Comparison of ENCODE assay signal across 8 cellular contexts in the genomic region with DNA sequence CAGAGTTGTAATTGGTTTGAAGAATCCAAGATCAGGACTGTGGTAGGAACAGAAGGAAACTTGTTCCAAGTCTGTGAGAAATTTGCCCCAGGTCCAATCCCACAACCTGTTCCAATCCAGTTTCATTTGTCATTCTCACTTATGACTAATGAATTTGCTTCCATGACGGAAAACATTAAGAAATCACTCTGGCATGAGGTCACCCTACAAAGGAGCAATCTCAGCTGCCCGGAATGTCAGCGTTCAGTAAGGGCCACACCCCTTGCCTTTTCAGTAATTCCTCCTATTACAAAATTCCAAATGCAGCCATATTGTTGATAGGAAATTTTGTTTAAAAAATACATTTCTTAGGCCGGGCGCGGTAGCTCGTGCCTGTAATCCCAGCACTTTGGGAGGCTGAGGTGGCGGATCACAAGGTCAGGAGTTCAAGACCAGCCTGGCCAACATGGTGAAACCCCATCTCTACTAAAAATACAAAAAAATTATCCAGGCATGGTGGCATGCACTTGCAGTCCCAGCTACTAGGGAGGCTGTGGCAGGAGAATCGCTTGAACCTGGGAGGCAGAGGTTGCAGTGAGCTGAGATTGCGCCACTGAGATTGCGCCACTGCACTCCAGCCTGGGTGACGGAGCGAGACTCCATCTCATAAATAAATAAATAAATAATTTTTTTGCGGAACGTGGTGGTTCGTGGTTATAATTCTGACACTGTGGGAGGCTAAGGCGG. TPM values are rescaled to one million over a fixed set of nuclear protein-coding genes. Genes with fewer than 3 reads are reported as not detected.
DNase-seq lines count a peak whose midpoint lies in the region; ATAC-seq and TF ChIP-seq lines count a peak whose summit lies in the region.
"Not testable (repeated sequence)": the region's sequence is repeated elsewhere in the genome, so short reads cannot be mapped to it uniquely, and the experiment has no call there.

No MANE protein-coding gene starts in this region.

- ATAC-seq in SK-N-SH treated with all-trans-retinoic acid at 6 μM for 48 hours (peak; percentile 93), gastroesophageal sphincter (peak; percentile 97), lower lobe of right lung (peak; percentile 88 to 89), sciatic nerve (peak; percentile 57)

- not testable (repeated sequence) for TF ChIP-seq CTCF in 22Rv1 (IDR thresholded peaks at IDR 0.05); choroid plexus epithelial cell (conservative IDR thresholded peaks at IDR 0.05; ENCODE audit: low read depth, low read length); lower lobe of right lung (IDR thresholded peaks at IDR 0.05)
- TF ChIP-seq CTCF in gastroesophageal sphincter (IDR thresholded peaks at IDR 0.05) = peak in 1 of 4 experiments; percentile 3

- H3K4me3 ChIP-seq in choroid plexus epithelial cell (ENCODE audit: low read depth, low read length); gastroesophageal sphincter; lower lobe of right lung: not testable (repeated sequence)

- TF ChIP-seq EP300 in gastroesophageal sphincter (IDR thresholded peaks at IDR 0.05) = not testable (repeated sequence)

- WGBS in gastroesophageal sphincter (ENCODE audit: low coverage in 1 of 2), 2 donors = 23 to 61% methylated on average over 3 to 13 of the region's 17 CpGs

- intact Hi-C loops in lower lobe of right lung (cut with DNase I); sciatic nerve (cut with DNase I): not testable (repeated sequence)

- not testable (repeated sequence) for H3K36me3 ChIP-seq in gastroesophageal sphincter, lower lobe of right lung

- not testable (repeated sequence) for H3K9me3 ChIP-seq in gastroesophageal sphincter, lower lobe of right lung

- H3K27ac ChIP-seq in 22Rv1 (peak overlapping the region; percentile 9; the same call in 1 of the 2 replicates), gastroesophageal sphincter (peak overlapping the region; percentile 22 to 71 (median 60)), lower lobe of right lung (peak overlapping the region; percentile 56)

- not testable (repeated sequence) for H3K27me3 ChIP-seq in gastroesophageal sphincter; lower lobe of right lung (ENCODE audit: low read depth)

- peak; percentile 27 for DNase-seq in ELF-1 (ENCODE audit: low read depth, low spot score)
- peak; percentile 89 for DNase-seq in LoVo (ENCODE audit: low spot score)
- peak; percentile 96 for DNase-seq in choroid plexus epithelial cell (ENCODE audit: low read depth)
- peak; percentile 71 for DNase-seq in lower lobe of right lung
- not testable (repeated sequence) for DNase-seq in sciatic nerve (ENCODE audit: low spot score)

- H3K4me1 ChIP-seq in gastroesophageal sphincter, lower lobe of right lung: not testable (repeated sequence)

- TF ChIP-seq POLR2A in gastroesophageal sphincter (IDR thresholded peaks at IDR 0.05) = not testable (repeated sequence)

TF ChIP-seq in SK-N-SH treated with all-trans-retinoic acid at 6 μM for 48 hours, 23 proteins besides CTCF, POLR2A, EP300 and RAD21:
- TF ChIP-seq ZFP3 (CRISPR knock-in tag; IDR thresholded peaks at IDR 0.05) = 0 out of 2 replicates have a peak, but pooled peaks have one; percentile 36
- TF ChIP-seq, protein P1, sequence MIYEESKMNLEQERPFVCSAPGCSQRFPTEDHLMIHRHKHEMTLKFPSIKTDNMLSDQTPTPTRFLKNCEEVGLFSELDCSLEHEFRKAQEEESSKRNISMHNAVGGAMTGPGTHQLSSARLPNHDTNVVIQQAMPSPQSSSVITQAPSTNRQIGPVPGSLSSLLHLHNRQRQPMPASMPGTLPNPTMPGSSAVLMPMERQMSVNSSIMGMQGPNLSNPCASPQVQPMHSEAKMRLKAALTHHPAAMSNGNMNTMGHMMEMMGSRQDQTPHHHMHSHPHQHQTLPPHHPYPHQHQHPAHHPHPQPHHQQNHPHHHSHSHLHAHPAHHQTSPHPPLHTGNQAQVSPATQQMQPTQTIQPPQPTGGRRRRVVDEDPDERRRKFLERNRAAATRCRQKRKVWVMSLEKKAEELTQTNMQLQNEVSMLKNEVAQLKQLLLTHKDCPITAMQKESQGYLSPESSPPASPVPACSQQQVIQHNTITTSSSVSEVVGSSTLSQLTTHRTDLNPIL (CRISPR knock-in tag; IDR thresholded peaks at IDR 0.05; ENCODE audit: low read depth) = peak; percentile 61; the same call in 1 of the 2 replicates
- peak; percentile 65 for TF ChIP-seq ISL1 (CRISPR knock-in tag; IDR thresholded peaks at IDR 0.05)
TF ChIP-seq in SK-N-SH treated with all-trans-retinoic acid at 6 μM for 48 hours: peak in this region for 3; not testable (repeated sequence) for 20.

RNA-seq across cellular contexts. Expression of gene ZCCHC8, which starts 36.3 kb away (rescaled TPM):
- total RNA-seq in gastroesophageal sphincter (10 to 100 TPM; 14.1 to 26.0 (median 20.2) TPM), lower lobe of right lung (23.5 TPM), sciatic nerve (27.1 TPM)

RNA-seq across cellular contexts. Expression of gene CLIP1, which starts 42.0 kb away (rescaled TPM):
- total RNA-seq in gastroesophageal sphincter = 100 to 1,000 TPM; 186 to 272 (median 208) TPM
- total RNA-seq in lower lobe of right lung = 78.2 TPM
- 114 TPM for total RNA-seq in sciatic nerve

Comparison
In these comparisons a context has a peak if more than half of its experiments do, and no peak if none do; other contexts are left out.
1. H3K27ac ChIP-seq: peak in every context shown above with its lines; median percentile 60 in gastroesophageal sphincter; 56 in lower lobe of right lung; 9 in 22Rv1.